1 cellular context compared by ENCODE assay signal in genomic region chr1:185652348-185652747, GRCh38.
TF ChIP-seq lines count a peak whose summit lies in the region.

No MANE protein-coding gene starts in this region.

TF ChIP-seq in GM12878, 131 proteins besides CTCF, POLR2A, EP300 and RAD21 (continued from another document):
- TF ChIP-seq, protein P1, sequence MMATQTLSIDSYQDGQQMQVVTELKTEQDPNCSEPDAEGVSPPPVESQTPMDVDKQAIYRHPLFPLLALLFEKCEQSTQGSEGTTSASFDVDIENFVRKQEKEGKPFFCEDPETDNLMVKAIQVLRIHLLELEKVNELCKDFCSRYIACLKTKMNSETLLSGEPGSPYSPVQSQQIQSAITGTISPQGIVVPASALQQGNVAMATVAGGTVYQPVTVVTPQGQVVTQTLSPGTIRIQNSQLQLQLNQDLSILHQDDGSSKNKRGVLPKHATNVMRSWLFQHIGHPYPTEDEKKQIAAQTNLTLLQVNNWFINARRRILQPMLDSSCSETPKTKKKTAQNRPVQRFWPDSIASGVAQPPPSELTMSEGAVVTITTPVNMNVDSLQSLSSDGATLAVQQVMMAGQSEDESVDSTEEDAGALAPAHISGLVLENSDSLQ (IDR thresholded peaks at IDR 0.05): no peak
- TF ChIP-seq KLF5 (IDR thresholded peaks at IDR 0.05; ENCODE audit: partially characterized antibody) (no peak), CREM (IDR thresholded peaks at IDR 0.05; ENCODE audit: low read depth) (no peak), USF1 (IDR thresholded peaks at IDR 0.05; ENCODE audit: borderline replicate concordance, extremely low read length, insufficient read depth, low read depth, low read length) (no peak), BRCA1 (IDR thresholded peaks at IDR 0.05; ENCODE audit: low read depth, low read length) (no peak), E4F1 (IDR thresholded peaks at IDR 0.05; ENCODE audit: borderline replicate concordance, partially characterized antibody) (no peak), ZNF274 (IDR thresholded peaks at IDR 0.05; ENCODE audit: insufficient read depth, insufficient read length) (no peak), CBFB (IDR thresholded peaks at IDR 0.05; ENCODE audit: low read depth) (no peak), CEBPZ (IDR thresholded peaks at IDR 0.05; ENCODE audit: low read depth, low read length) (no peak)
